ENCODE assay signal across 8 cellular contexts in the genomic region with DNA sequence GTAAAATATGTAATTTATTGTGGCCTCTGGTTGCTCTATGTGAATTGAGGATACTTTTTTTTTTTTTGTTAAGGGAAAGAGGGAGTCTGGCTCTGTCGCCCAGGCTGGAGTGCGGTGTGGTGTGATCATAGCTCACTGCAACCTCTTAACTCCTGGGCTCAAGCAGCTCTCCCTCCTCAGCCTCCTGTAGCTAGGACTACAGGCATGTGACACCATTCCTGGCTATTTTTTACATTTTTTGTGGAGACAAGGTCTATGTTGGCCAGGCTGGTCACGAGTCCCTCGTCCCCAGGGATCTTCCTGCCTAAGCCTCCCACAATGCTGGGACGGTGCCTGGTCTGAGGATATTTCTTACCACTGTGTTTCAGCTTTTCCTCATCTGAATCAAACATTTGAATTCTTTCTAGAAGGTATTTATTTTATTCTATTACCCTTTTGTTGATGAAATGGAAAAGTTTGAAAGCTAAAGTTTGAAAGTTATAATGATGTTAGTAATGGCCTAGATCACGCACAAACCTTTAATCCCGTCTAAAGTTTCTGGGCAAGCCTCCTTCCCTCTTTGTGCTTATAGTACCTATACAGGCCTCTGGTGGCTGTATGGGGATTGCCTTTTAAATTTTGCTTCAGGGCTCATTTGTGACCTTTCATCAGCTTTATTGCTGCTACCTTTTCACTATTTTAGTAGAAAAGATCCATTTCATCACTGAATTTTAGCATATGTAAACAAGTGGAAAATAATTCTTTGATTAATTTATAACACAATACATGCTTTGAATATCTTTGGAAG. TPM values are rescaled to one million over a fixed set of nuclear protein-coding genes. Genes with fewer than 3 reads are reported as not detected.
DNase-seq lines count a peak whose midpoint lies in the region; ATAC-seq, FAIRE-seq and TF ChIP-seq lines count a peak whose summit lies in the region.

No MANE protein-coding gene starts in this region.

- H3K27ac ChIP-seq in RWPE2 (ENCODE audit: poor library complexity, severe bottlenecking) (peak overlapping the region; percentile 58), ectodermal cell (ENCODE audit: insufficient read depth, low read depth, low read length, poor library complexity, severe bottlenecking) (peak overlapping the region; percentile 44), upper lobe of left lung (peak overlapping the region; percentile 97 to 100 (median 98))

- peak; percentile 28 for TF ChIP-seq CTCF in AG09309 (IDR thresholded peaks at IDR 0.05; ENCODE audit: control insufficient read depth, insufficient read depth, low read depth, low read length, missing control alignments)
- peak; percentile 48 for TF ChIP-seq CTCF in RWPE2 (IDR thresholded peaks at IDR 0.05; ENCODE audit: poor library complexity, severe bottlenecking)
- peak in 1 of 6 experiments; percentile 8 for TF ChIP-seq CTCF in upper lobe of left lung (IDR thresholded peaks at IDR 0.05)

- peak overlapping the region; percentile 100 for H3K4me3 ChIP-seq in AG09309 (ENCODE audit: control insufficient read depth, low read depth, low read length)
- H3K4me3 ChIP-seq in RWPE2 (ENCODE audit: severe bottlenecking) = peak overlapping the region; percentile 92
- peak overlapping the region; percentile 99 for H3K4me3 ChIP-seq in ectodermal cell (ENCODE audit: insufficient read depth, low read depth, low read length)
- peak overlapping the region; percentile 20 to 98 (median 80) for H3K4me3 ChIP-seq in upper lobe of left lung

- H3K9me3 ChIP-seq in RWPE2 (ENCODE audit: severe bottlenecking) (no peaks in the 10 kb centered on the region), ectodermal cell (ENCODE audit: control insufficient read depth, low read length) (no peaks in the 10 kb centered on the region), upper lobe of left lung (no peaks in the 10 kb centered on the region)

- H3K4me1 ChIP-seq in RWPE2 (ENCODE audit: insufficient read depth, poor library complexity, severe bottlenecking) (peaks cover 23% of the 10 kb centered on the region), ectodermal cell (ENCODE audit: control insufficient read depth, insufficient read depth, low read length) (no peaks in the 10 kb centered on the region), upper lobe of left lung (peaks cover 25 to 36% (median 33%) of the 10 kb centered on the region in 4 donors)

- 8 to 13% methylated on average over 7 of the region's 7 CpGs for WGBS in ectodermal cell, 2 experiments
- 38 to 39% methylated on average over 7 of the region's 7 CpGs for WGBS in upper lobe of left lung, 2 donors

- no peak for TF ChIP-seq EP300 in upper lobe of left lung (IDR thresholded peaks at IDR 0.05)

- TF ChIP-seq POLR2A in GM12891 (IDR thresholded peaks at IDR 0.05; ENCODE audit: low read depth, low read length) (0 out of 2 replicates have a peak, but pooled peaks have one; percentile 24), upper lobe of left lung (IDR thresholded peaks at IDR 0.05) (no peak)

- H3K36me3 ChIP-seq in RWPE2 (ENCODE audit: low read depth) (peaks cover 23% of the 10 kb centered on the region), ectodermal cell (ENCODE audit: control insufficient read depth, insufficient read depth, low read length) (peaks cover 14% of the 10 kb centered on the region), upper lobe of left lung (peaks cover 11 to 18% (median 14%) of the 10 kb centered on the region in 4 donors)

- ATAC-seq in RWPE2 (ENCODE audit: low read depth) = no peak
- ATAC-seq in upper lobe of left lung (ENCODE audit: low FRiP score in 2 of 2) = no peak
- no peak for ATAC-seq in GM18907 (IDR thresholded peaks at IDR 0.05; ENCODE audit: unreplicated experiment)

- FAIRE-seq in GM12891 (lab: Jason Lieb, UNC) = no peak

- H3K27me3 ChIP-seq in RWPE2 (ENCODE audit: insufficient read depth, poor library complexity, severe bottlenecking) (no peaks in the 10 kb centered on the region), ectodermal cell (ENCODE audit: control insufficient read depth, insufficient read depth, low read length, poor library complexity, severe bottlenecking) (no peaks in the 10 kb centered on the region), upper lobe of left lung (no peaks in the 10 kb centered on the region)

- no peak for DNase-seq in AG09309 (ENCODE audit: low read depth)
- no peak for DNase-seq in GM12891 (ENCODE audit: insufficient read length, low spot score)
- DNase-seq in RWPE2 (ENCODE audit: low spot score) = no peak
- DNase-seq in medulla oblongata (ENCODE audit: extremely low spot score) = peak; percentile 76
- peak in 1 of 2 donors; percentile 73 for DNase-seq in upper lobe of left lung
- no peak for DNase-seq in stimulated activated CD4-positive, alpha-beta T cell treated with anti-CD3 and anti-CD28 coated beads, Interleukin-4, amount 100 ng/mL, for 1 hour

TF ChIP-seq in GM12891, 5 proteins besides CTCF, POLR2A, EP300 and RAD21:
- TF ChIP-seq TAF1 (IDR thresholded peaks at IDR 0.05; ENCODE audit: low read depth, low read length) (no peak), PAX5 (IDR thresholded peaks at IDR 0.05; ENCODE audit: insufficient read depth, low read length, severe bottlenecking) (no peak), POU2F2 (IDR thresholded peaks at IDR 0.05; ENCODE audit: low read depth, low read length) (no peak), POLR2AphosphoS5 (IDR thresholded peaks at IDR 0.05; ENCODE audit: low read depth, low read length) (no peak), SPI1 (IDR thresholded peaks at IDR 0.05; ENCODE audit: low read depth, low read length) (no peak)

RNA-seq across cellular contexts. Expression of a gene that starts 2.0 kb away (rescaled TPM):
- polyA plus RNA-seq in GM12891 (2012; ENCODE audit: low read depth, missing spikeins) = 20.4 TPM
- 46.7 TPM for polyA plus RNA-seq in ectodermal cell (2013, experiment 1 of 4)
- polyA plus RNA-seq in ectodermal cell (2013, experiment 2 of 4) = 60.1 TPM
- polyA plus RNA-seq in ectodermal cell (2013, experiment 3 of 4) = 40.3 TPM
- polyA plus RNA-seq in ectodermal cell (2013, experiment 4 of 4) = 45.7 TPM
- total RNA-seq in upper lobe of left lung = 10 to 100 TPM; 28.8 to 95.3 (median 49.2) TPM

RNA-seq across cellular contexts. Expression of a gene that starts 28.5 kb away (rescaled TPM):
- 0.30 TPM for polyA plus RNA-seq in GM12891 (2012; ENCODE audit: low read depth, missing spikeins)
- 1.9 TPM for polyA plus RNA-seq in ectodermal cell (2013, experiment 1 of 4)
- polyA plus RNA-seq in ectodermal cell (2013, experiment 2 of 4) = 1.7 TPM
- polyA plus RNA-seq in ectodermal cell (2013, experiment 3 of 4) = 0.27 TPM
- 1.0 TPM for polyA plus RNA-seq in ectodermal cell (2013, experiment 4 of 4)
- 10 to 100 TPM in 2 of 6 donors, 1 to 10 TPM in 4; 1.5 to 17.8 (median 2.3) TPM for total RNA-seq in upper lobe of left lung

Comparison
In these comparisons a context has a peak if more than half of its experiments do, and no peak if none do; other contexts are left out.
1. H3K27ac ChIP-seq: peak in every context shown above with its lines; median percentile 98 in upper lobe of left lung; 58 in RWPE2; 44 in ectodermal cell.